Comparison of ENCODE assay signal across 8 cellular contexts in the genomic region with DNA sequence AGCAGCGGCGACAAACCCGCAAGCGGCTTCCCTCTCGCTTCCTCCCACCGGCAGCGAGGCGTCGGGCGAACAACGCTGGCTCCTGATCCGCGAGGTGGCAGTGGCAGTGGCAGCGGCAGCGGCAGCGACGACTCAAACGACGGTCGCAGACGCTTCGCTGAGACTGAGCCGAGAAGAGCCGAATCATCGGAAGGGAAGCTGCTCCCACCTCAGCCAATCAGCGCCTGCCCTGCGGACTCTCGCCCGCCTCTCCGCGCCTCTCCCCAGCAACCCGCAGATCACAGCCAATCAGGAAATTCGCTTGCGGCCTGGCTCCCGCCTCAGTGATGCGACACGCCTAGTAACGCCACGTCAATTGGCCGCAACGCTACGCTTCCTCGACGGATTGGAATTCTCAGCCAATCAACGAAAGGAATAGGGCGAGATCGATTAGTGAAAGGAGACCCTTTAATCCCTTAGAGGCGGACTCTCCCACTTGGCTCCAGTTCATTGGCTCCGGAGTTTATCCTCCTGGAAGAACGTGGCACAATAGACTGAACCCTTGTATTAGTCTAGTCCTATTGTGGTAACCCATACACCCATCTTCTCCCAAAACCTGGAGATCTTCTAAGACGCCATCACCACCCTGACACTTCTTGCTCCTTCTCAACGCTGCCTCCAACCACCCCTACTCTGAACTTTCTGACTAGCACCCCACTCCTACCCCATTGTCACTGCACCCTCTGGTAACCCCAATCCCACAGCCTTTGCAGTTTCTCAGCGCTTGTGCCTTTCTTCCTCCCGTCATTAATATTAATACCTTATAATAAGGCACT. TPM values are rescaled to one million over a fixed set of nuclear protein-coding genes. Genes with fewer than 3 reads are reported as not detected.
DNase-seq lines count a peak whose midpoint lies in the region; ATAC-seq and TF ChIP-seq lines count a peak whose summit lies in the region.

TSS of gene VCP (minus strand) at position 165 of the 815 bp plus-strand sequence. CDS start 272 bp downstream, outside the sequence.

- H3K36me3 Mint-ChIP-seq in immature natural killer cell = peaks cover 0 to 10% (median 4%) of the 10 kb centered on the region in 3 donors

- H3K27me3 Mint-ChIP-seq in immature natural killer cell (ENCODE audit: low read depth in 3 of 3) = peaks cover 7 to 13% (median 10%) of the 10 kb centered on the region in 3 donors

- H3K27ac Mint-ChIP-seq in immature natural killer cell = peak within 1 kb of the TSS; percentile 93 to 99 (median 96)

- H3K27ac ChIP-seq in spleen = peak within 1 kb of the TSS; percentile 98 to 100 (median 100)

- DNase-seq in AG08396 (ENCODE audit: low spot score) (peak; percentile 99), NCI-H345 treated with DMSO at 0.1 percent for 48 hours (lab: John Stamatoyannopoulos, UW; ENCODE audit: unreplicated experiment) (peak; percentile 99), immature natural killer cell (peak; percentile 97 to 98 (median 98)), spleen (peak; percentile 98)
- peak; percentile 83 to 92 (median 88) for DNase-seq in activated CD4-positive, CD25-positive, alpha-beta regulatory T cell (lab: John Stamatoyannopoulos, UW)
- peak; percentile 98 for DNase-seq in central memory CD4-positive, alpha-beta T cell

- no peaks in the 10 kb centered on the region for H3K9me3 ChIP-seq in spleen

- intact Hi-C loops in spleen (cut with DNase I; ENCODE audit: low total_unique reads) = no loop called here

- H3K4me1 Mint-ChIP-seq in immature natural killer cell = peaks cover 46 to 55% of the 10 kb centered on the region in 2 donors

- peak; percentile 88 for ATAC-seq in GM19023 (IDR thresholded peaks at IDR 0.05; ENCODE audit: unreplicated experiment)
- peak; percentile 85 for ATAC-seq in HG03280 (IDR thresholded peaks at IDR 0.05; ENCODE audit: unreplicated experiment)

- 4 to 13% (median 5%) methylated on average over 21 to 54 of the region's 54 CpGs for WGBS in spleen, 5 donors

- H3K4me1 ChIP-seq in spleen = peaks cover 28 to 54% (median 43%) of the 10 kb centered on the region in 6 donors

- H3K4me3 ChIP-seq in spleen = peak within 1 kb of the TSS; percentile 69 to 96 (median 88)

- no peaks in the 10 kb centered on the region for H3K9me3 Mint-ChIP-seq in immature natural killer cell

- TF ChIP-seq CTCF in spleen (IDR thresholded peaks at IDR 0.05 in 8 of 11, conservative IDR thresholded peaks at IDR 0.05 in 3 of 11) = peak in 1 of 11 experiments; percentile 2

- H3K27me3 ChIP-seq in spleen (replicated peaks in 1 of 7) = no peaks in the 10 kb centered on the region

- peaks cover 0 to 60% (median 8%) of the 10 kb centered on the region in 6 donors for H3K36me3 ChIP-seq in spleen

- peak; percentile 68 to 87 (median 74) for TF ChIP-seq POLR2A in spleen (IDR thresholded peaks at IDR 0.05)

- H3K4me3 Mint-ChIP-seq in immature natural killer cell = peak within 1 kb of the TSS; percentile 78 to 93 (median 84)

RNA-seq across cellular contexts. Expression of gene VCP, which starts in this region (rescaled TPM):
- polyA plus RNA-seq in immature natural killer cell (100 to 1,000 TPM; 173 to 252 (median 248) TPM), spleen (10 to 100 TPM; 48.5 to 84.5 (median 67.2) TPM)
- total RNA-seq in spleen = 100 to 1,000 TPM; 163 to 269 (median 194) TPM

Comparison
In these comparisons a context has a peak if more than half of its experiments do, and no peak if none do; other contexts are left out.
1. Peak in every context shown above with its lines: DNase-seq, ATAC-seq, H3K4me3 ChIP-seq and H3K27ac ChIP-seq.